ENCODE assay signal across 11 cellular contexts in the genomic region with DNA sequence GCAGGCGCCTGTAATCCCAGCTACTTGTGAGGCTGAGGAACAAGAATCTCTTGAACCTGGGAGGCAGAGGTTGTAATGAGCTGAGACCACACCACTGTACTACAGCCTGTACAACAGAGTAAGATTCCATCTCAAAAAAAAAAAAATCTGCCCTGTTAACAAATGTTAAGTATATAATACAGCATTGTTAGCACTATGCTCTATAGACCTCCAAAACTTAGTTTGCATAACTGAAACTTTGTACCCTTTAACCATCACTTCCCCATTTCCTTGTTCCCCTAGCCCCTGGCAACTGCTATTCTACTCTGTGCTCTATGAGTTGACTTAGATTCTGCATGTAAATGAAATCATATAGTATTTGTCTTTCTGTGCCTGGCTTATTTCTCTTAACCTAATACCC.
DNase-seq lines count a peak whose midpoint lies in the region; ATAC-seq and TF ChIP-seq lines count a peak whose summit lies in the region.
"Had no signal": no experiment of that assay in that cellular context is flagged by ENCODE, and none has a peak within 500 bp of the region (broad histone marks: within the 10 kb centered on the region; RNA-seq: fewer than 3 reads in every experiment).

No MANE protein-coding gene starts in this region.

- CTCF ChIA-PET in OCI-LY7 (lab: Charles Lee; ENCODE audit: unreplicated experiment), result no interaction called here

- no peaks in the 10 kb centered on the region for H4K20me1 ChIP-seq in OCI-LY7 (ENCODE audit: insufficient read depth, low read length)

- no TSS peak for BruUV-seq in OCI-LY7 (replicated peaks; lab: Mats Ljungman, UMichigan)

- peaks cover 36% of the 10 kb centered on the region for H3K4me1 ChIP-seq in OCI-LY7 (ENCODE audit: insufficient read depth, low read length, poor library complexity, severe bottlenecking)
- H3K4me1 ChIP-seq: parathyroid adenoma had no signal

- peak overlapping the region; percentile 84 for H2AFZ ChIP-seq in OCI-LY7 (ENCODE audit: low read length)
- H2AFZ ChIP-seq: parathyroid adenoma had no signal

- no peaks in the 10 kb centered on the region for H3K9me2 ChIP-seq in OCI-LY7 (ENCODE audit: insufficient read depth, low read length)

- peak overlapping the region; percentile 46 for H3K4me3 ChIP-seq in OCI-LY7 (ENCODE audit: low read depth, low read length, poor library complexity, severe bottlenecking)

- no peaks in the 10 kb centered on the region; the same call in 1 of the 2 replicates for H3K9me3 ChIP-seq in OCI-LY7 (ENCODE audit: low read length)

- peak; percentile 99 for ATAC-seq in GM18907 (IDR thresholded peaks at IDR 0.05; ENCODE audit: unreplicated experiment)
- peak; percentile 97 for ATAC-seq in GM21737 (IDR thresholded peaks at IDR 0.05; ENCODE audit: unreplicated experiment)
- peak; percentile 92 for ATAC-seq in HG03280 (IDR thresholded peaks at IDR 0.05; ENCODE audit: unreplicated experiment)
- no peak for ATAC-seq in left colon

- H3K4me2 ChIP-seq in OCI-LY7 (ENCODE audit: low read length), result peak overlapping the region; percentile 73
- H3K4me2 ChIP-seq: KMS-11 had no signal

- DNase-seq in OCI-LY7 (ENCODE audit: low spot score) (peak; percentile 63), H4 (ENCODE audit: low spot score) (no peak), EL (no peak), left colon (no peak), SHP77 treated with DMSO at 0.1 percent for 48 hours (lab: John Stamatoyannopoulos, UW) (no peak)
- DNase-seq: NK-92 treated with Interleukin-12 subunit alpha and Interleukin-12 subunit beta, amount 100 ng/mL, for 24 hours had no signal

- POLR2A ChIA-PET in OCI-LY7 (lab: Charles Lee), result interaction anchor here (0.6 to 1.6 kb wide), 5 partner anchors 28 to 82 kb away, joined by 3 to 4 read pairs (median 3); a partner anchor contains a TSS

- intact Hi-C loops in OCI-LY7 (cut with micrococcal nuclease; ENCODE audit: unreplicated experiment), result loop anchor here (10.0 kb wide), 1 partner anchor 158 kb away; a partner anchor contains a TSS
- intact Hi-C loops in left colon (cut with DNase I, micrococcal nuclease), result no loop called here

- no peaks in the 10 kb centered on the region for H3K36me3 ChIP-seq in OCI-LY7 (ENCODE audit: insufficient read depth, low read length)

- no peaks in the 10 kb centered on the region for H3K79me2 ChIP-seq in OCI-LY7 (ENCODE audit: insufficient read depth, low read depth, low read length)
- H3K79me2 ChIP-seq: parathyroid adenoma had no signal

- TF ChIP-seq CTCF in OCI-LY7 (conservative IDR thresholded peaks at IDR 0.05; ENCODE audit: low read length), result no peak

- peak overlapping the region; percentile 77 for H3K27ac ChIP-seq in OCI-LY7 (ENCODE audit: low read depth, low read length, poor library complexity, severe bottlenecking)
- H3K27ac ChIP-seq: KMS-11, parathyroid adenoma had no signal
